Comparison of ENCODE assay signal across 2 cellular contexts in the genomic region with DNA sequence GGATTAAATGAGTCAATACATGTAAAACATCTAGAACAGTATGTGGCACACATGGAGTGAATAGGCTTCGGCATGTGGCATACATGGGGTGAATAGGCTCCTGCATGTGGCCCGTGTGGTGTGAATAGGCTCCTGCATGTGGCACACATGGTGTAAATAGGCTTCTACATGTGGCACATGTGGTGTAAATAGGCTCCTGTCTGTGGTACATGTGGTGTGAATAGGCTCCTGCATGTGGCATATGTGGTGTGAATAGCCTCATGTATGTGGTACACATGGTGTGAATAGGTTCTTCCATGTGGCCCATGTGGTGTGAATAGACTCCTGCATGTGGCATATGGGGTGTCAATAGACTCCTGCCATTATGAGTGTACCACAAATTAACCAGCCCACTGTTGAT.
TF ChIP-seq lines count a peak whose summit lies in the region.

No MANE protein-coding gene starts in this region.

TF ChIP-seq in HepG2, 621 proteins besides CTCF, POLR2A, EP300 and RAD21:
- TF ChIP-seq, protein P1, sequence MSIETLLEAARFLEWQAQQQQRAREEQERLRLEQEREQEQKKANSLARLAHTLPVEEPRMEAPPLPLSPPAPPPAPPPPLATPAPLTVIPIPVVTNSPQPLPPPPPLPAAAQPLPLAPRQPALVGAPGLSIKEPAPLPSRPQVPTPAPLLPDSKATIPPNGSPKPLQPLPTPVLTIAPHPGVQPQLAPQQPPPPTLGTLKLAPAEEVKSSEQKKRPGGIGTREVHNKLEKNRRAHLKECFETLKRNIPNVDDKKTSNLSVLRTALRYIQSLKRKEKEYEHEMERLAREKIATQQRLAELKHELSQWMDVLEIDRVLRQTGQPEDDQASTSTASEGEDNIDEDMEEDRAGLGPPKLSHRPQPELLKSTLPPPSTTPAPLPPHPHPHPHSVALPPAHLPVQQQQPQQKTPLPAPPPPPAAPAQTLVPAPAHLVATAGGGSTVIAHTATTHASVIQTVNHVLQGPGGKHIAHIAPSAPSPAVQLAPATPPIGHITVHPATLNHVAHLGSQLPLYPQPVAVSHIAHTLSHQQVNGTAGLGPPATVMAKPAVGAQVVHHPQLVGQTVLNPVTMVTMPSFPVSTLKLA (IDR thresholded peaks at IDR 0.05): peak; percentile 96
- no peak for TF ChIP-seq SRSF1 (optimal IDR thresholded peaks at IDR 0.05; ENCODE audit: low read depth, low read length)

TF ChIP-seq in HEK293, 187 proteins besides CTCF, POLR2A, EP300 and RAD21:
- TF ChIP-seq, protein P2, sequence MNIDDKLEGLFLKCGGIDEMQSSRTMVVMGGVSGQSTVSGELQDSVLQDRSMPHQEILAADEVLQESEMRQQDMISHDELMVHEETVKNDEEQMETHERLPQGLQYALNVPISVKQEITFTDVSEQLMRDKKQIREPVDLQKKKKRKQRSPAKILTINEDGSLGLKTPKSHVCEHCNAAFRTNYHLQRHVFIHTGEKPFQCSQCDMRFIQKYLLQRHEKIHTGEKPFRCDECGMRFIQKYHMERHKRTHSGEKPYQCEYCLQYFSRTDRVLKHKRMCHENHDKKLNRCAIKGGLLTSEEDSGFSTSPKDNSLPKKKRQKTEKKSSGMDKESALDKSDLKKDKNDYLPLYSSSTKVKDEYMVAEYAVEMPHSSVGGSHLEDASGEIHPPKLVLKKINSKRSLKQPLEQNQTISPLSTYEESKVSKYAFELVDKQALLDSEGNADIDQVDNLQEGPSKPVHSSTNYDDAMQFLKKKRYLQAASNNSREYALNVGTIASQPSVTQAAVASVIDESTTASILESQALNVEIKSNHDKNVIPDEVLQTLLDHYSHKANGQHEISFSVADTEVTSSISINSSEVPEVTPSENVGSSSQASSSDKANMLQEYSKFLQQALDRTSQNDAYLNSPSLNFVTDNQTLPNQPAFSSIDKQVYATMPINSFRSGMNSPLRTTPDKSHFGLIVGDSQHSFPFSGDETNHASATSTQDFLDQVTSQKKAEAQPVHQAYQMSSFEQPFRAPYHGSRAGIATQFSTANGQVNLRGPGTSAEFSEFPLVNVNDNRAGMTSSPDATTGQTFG (tag by site-specific recombination; IDR thresholded peaks at IDR 0.05; ENCODE audit: borderline replicate concordance): no peak
- TF ChIP-seq, protein P3, sequence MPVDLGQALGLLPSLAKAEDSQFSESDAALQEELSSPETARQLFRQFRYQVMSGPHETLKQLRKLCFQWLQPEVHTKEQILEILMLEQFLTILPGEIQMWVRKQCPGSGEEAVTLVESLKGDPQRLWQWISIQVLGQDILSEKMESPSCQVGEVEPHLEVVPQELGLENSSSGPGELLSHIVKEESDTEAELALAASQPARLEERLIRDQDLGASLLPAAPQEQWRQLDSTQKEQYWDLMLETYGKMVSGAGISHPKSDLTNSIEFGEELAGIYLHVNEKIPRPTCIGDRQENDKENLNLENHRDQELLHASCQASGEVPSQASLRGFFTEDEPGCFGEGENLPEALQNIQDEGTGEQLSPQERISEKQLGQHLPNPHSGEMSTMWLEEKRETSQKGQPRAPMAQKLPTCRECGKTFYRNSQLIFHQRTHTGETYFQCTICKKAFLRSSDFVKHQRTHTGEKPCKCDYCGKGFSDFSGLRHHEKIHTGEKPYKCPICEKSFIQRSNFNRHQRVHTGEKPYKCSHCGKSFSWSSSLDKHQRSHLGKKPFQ (tag by site-specific recombination; IDR thresholded peaks at IDR 0.05): 0 out of 2 replicates have a peak, but pooled peaks have one; percentile 33
TF ChIP-seq in HEK293: peak in this region for 1.
